In the genomic region with DNA sequence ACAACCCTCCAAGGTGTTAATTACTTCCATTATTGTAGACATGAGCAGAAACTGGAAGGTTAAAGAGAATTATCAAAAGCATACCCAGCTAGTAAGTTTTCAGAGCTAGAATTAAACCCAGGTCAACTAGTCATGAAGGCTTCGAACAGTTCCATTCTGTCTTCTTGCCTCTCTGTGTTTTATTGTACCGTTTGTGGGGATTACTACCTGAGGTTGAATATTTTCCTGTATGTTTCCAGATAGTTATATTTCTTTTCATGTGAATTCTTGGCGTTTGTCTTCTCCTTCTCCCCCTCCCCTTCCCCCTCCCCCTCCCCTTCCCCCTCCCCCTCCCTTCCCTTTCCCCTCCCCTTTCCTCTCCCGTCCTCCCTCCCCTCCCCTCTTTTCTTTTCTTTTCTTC, we compare ENCODE assay signal across 7 cellular contexts.
"Had no signal": no experiment of that assay in that cellular context is flagged by ENCODE, and none has a peak within 500 bp of the region (broad histone marks: within the 10 kb centered on the region; RNA-seq: fewer than 3 reads in every experiment).

No MANE protein-coding gene starts in this region.

- FAIRE-seq: HTR-8/SVneo had no signal

- DNase-seq: IMR-90, KBM-7, KG1 had no signal

- H3K9ac ChIP-seq: KMS-11 had no signal

- H3K4me1 Mint-ChIP-seq: IgD-negative memory B cell had no signal

- H3K27ac Mint-ChIP-seq: IgD-negative memory B cell had no signal

- H3K27ac ChIP-seq: HL-60, KMS-11 had no signal

- H3K27me3 Mint-ChIP-seq: IgD-negative memory B cell had no signal

- H3K4me2 ChIP-seq: KMS-11 had no signal

- H3K36me3 Mint-ChIP-seq: IgD-negative memory B cell had no signal
